In genomic region chr10:27251554-27251953, GRCh38 we compare ENCODE assay signal across 18 cellular contexts. TPM values are rescaled to one million over a fixed set of nuclear protein-coding genes. Genes with fewer than 3 reads are reported as not detected.
DNase-seq lines count a peak whose midpoint lies in the region; ATAC-seq, FAIRE-seq and TF ChIP-seq lines count a peak whose summit lies in the region.
"Had no signal": no experiment of that assay in that cellular context is flagged by ENCODE, and none has a peak within 500 bp of the region (broad histone marks: within the 10 kb centered on the region; RNA-seq: fewer than 3 reads in every experiment).

No MANE protein-coding gene starts in this region.

- intact Hi-C loops in CD8-positive, alpha-beta T cell (cut with DNase I, micrococcal nuclease) = loop anchor here in 1 of 2 experiments (5.0 kb wide), 1 partner anchor 36 kb away; no protein-coding TSS in a partner anchor
- intact Hi-C loops in activated T-helper 2 cell treated with anti-CD3 and anti-CD28 coated beads, Interferon-gamma antibody, Interleukin-2, Interleukin-4, amounts not matched to agents 10 μg/mL and 5 μg/mL and 100 μg/mL, durations not matched to agents 14 hours and 24 hours and 36 hours (cut with micrococcal nuclease) = no loop called here
- intact Hi-C loops in thyroid gland (cut with DNase I) = no loop called here

- TF ChIP-seq EP300 in A549 (IDR thresholded peaks at IDR 0.05) = no peak

- H3K4me3 ChIP-seq in A549 (no peak overlapping the region), thyroid gland (replicated peaks in 1 of 3) (no peak overlapping the region)
- H3K4me3 ChIP-seq in CD8-positive, alpha-beta T cell (ENCODE audit: low read depth, low read length) = no peak overlapping the region
- H3K4me3 ChIP-seq: MG63 had no signal

- H3K4me2 ChIP-seq in A549 = peak overlapping the region; percentile 64; the same call in 1 of the 3 replicates

- no peak for TF ChIP-seq RAD21 in A549 (conservative IDR thresholded peaks at IDR 0.05 in 1 of 2, IDR thresholded peaks at IDR 0.05 in 1 of 2)

- CTCF ChIA-PET in A549 (lab: Yijun Ruan, JAX) = interaction anchor here (1.0 to 3.3 kb wide), 3 partner anchors 9 to 108 kb away, joined by 3 to 11 read pairs (median 9); no protein-coding TSS in a partner anchor
- CTCF ChIA-PET in CD8-positive, alpha-beta T cell (lab: Charles Lee) = interaction anchor here (0.9 to 3.0 kb wide), 9 partner anchors 9 to 109 kb away, joined by 3 to 18 read pairs (median 6); partner anchors contain the start of gene YME1L1

- no peaks in the 10 kb centered on the region for H3K36me3 ChIP-seq in CD8-positive, alpha-beta T cell (ENCODE audit: insufficient read depth, low read length)
- no peaks in the 10 kb centered on the region for H3K36me3 ChIP-seq in thyroid gland
- H3K36me3 ChIP-seq: MG63 had no signal

- DNase-seq in A549 (ENCODE audit: low read depth in 1 of 2, low spot score in 1 of 2) (no peak), mesenteric fat pad (ENCODE audit: low spot score) (peak; percentile 77), thyroid gland (no peak)
- DNase-seq in CD8-positive, alpha-beta T cell = no peak
- DNase-seq in activated T-helper 2 cell treated with anti-CD3 and anti-CD28 coated beads, Interferon-gamma antibody, Interleukin-2, Interleukin-4, amounts not matched to agents 10 μg/mL and 5 μg/mL and 100 μg/mL, durations not matched to agents 14 hours and 24 hours and 36 hours (ENCODE audit: low spot score) = no peak
- DNase-seq: Calu3; CD8-positive, alpha-beta memory T cell; GF-D8; KG1; MG63; NCI-H1417; NCI-H1694; NCI-H2029 treated with DMSO at 0.1 percent for 48 hours; NCI-H2227 treated with DMSO at 0.1 percent for 48 hours; NCI-H526 treated with DMSO at 0.1 percent for 48 hours had no signal

- TF ChIP-seq POLR2A in A549 (IDR thresholded peaks at IDR 0.05; ENCODE audit: low read length) (no peak), thyroid gland (IDR thresholded peaks at IDR 0.05) (no peak)

- H3K27ac ChIP-seq in A549 (peak overlapping the region in 1 of 2 experiments; percentile 91; a peak in 3 of 6 replicates), thyroid gland (no peak overlapping the region)
- no peak overlapping the region for H3K27ac ChIP-seq in CD8-positive, alpha-beta T cell (ENCODE audit: low read depth, low read length)

- H3K9me3 Mint-ChIP-seq in CD8-positive, alpha-beta T cell = no peaks in the 10 kb centered on the region
- H3K9me3 Mint-ChIP-seq in activated T-helper 2 cell treated with anti-CD3 and anti-CD28 coated beads, Interferon-gamma antibody, Interleukin-2, Interleukin-4, amounts not matched to agents 10 μg/mL and 5 μg/mL and 100 μg/mL, durations not matched to agents 14 hours and 24 hours and 36 hours = no peaks in the 10 kb centered on the region
- H3K9me3 Mint-ChIP-seq: CD8-positive, alpha-beta memory T cell had no signal

- peaks cover 6% of the 10 kb centered on the region for H3K4me1 Mint-ChIP-seq in CD8-positive, alpha-beta T cell (ENCODE audit: low read depth)
- H3K4me1 Mint-ChIP-seq in activated T-helper 2 cell treated with anti-CD3 and anti-CD28 coated beads, Interferon-gamma antibody, Interleukin-2, Interleukin-4, amounts not matched to agents 10 μg/mL and 5 μg/mL and 100 μg/mL, durations not matched to agents 14 hours and 24 hours and 36 hours (ENCODE audit: low read depth) = peaks cover 10% of the 10 kb centered on the region

- 85% methylated on average over 14 of the region's 14 CpGs for WGBS in A549 (ENCODE audit: missing lambda C conversion rate)
- 94 to 97% methylated on average over 14 of the region's 14 CpGs for WGBS in thyroid gland, 2 donors

- peak overlapping the region; percentile 15 for H3K4me3 Mint-ChIP-seq in CD8-positive, alpha-beta T cell
- H3K4me3 Mint-ChIP-seq in activated T-helper 2 cell treated with anti-CD3 and anti-CD28 coated beads, Interferon-gamma antibody, Interleukin-2, Interleukin-4, amounts not matched to agents 10 μg/mL and 5 μg/mL and 100 μg/mL, durations not matched to agents 14 hours and 24 hours and 36 hours (ENCODE audit: low read depth) = no peak overlapping the region

- POLR2A ChIA-PET in A549 (lab: Yijun Ruan, JAX) = interaction anchor here (1.0 to 2.0 kb wide), 2 partner anchors 9 to 10 kb away, joined by 3 to 14 read pairs; no protein-coding TSS in a partner anchor
- POLR2A ChIA-PET in CD8-positive, alpha-beta T cell (lab: Charles Lee) = interaction anchor here (1.0 to 3.4 kb wide), 4 partner anchors 9 to 40 kb away, joined by 3 to 30 read pairs (median 4); partner anchors contain the start of gene ACBD5

- H3K27me3 ChIP-seq in CD8-positive, alpha-beta T cell (ENCODE audit: insufficient read depth, low read length) = no peaks in the 10 kb centered on the region
- H3K27me3 ChIP-seq in thyroid gland = no peaks in the 10 kb centered on the region
- H3K27me3 ChIP-seq: MG63 had no signal

- FAIRE-seq in A549 (lab: Jason Lieb, UNC) = no peak
- FAIRE-seq: HTR-8/SVneo had no signal

- H3K27me3 Mint-ChIP-seq in CD8-positive, alpha-beta T cell (ENCODE audit: low read depth) = no peaks in the 10 kb centered on the region
- H3K27me3 Mint-ChIP-seq in activated T-helper 2 cell treated with anti-CD3 and anti-CD28 coated beads, Interferon-gamma antibody, Interleukin-2, Interleukin-4, amounts not matched to agents 10 μg/mL and 5 μg/mL and 100 μg/mL, durations not matched to agents 14 hours and 24 hours and 36 hours (ENCODE audit: low read depth) = no peaks in the 10 kb centered on the region

- H3K9me3 ChIP-seq in A549 = no peaks in the 10 kb centered on the region
- H3K9me3 ChIP-seq in CD8-positive, alpha-beta T cell (ENCODE audit: low read length) = no peaks in the 10 kb centered on the region
- H3K9me3 ChIP-seq in thyroid gland = no peaks in the 10 kb centered on the region
- H3K9me3 ChIP-seq: MG63 had no signal

- no peak overlapping the region for H3K27ac Mint-ChIP-seq in CD8-positive, alpha-beta T cell
- H3K27ac Mint-ChIP-seq in activated T-helper 2 cell treated with anti-CD3 and anti-CD28 coated beads, Interferon-gamma antibody, Interleukin-2, Interleukin-4, amounts not matched to agents 10 μg/mL and 5 μg/mL and 100 μg/mL, durations not matched to agents 14 hours and 24 hours and 36 hours = peak overlapping the region; percentile 52

- H3K36me3 Mint-ChIP-seq in CD8-positive, alpha-beta T cell = no peaks in the 10 kb centered on the region
- no peaks in the 10 kb centered on the region for H3K36me3 Mint-ChIP-seq in activated T-helper 2 cell treated with anti-CD3 and anti-CD28 coated beads, Interferon-gamma antibody, Interleukin-2, Interleukin-4, amounts not matched to agents 10 μg/mL and 5 μg/mL and 100 μg/mL, durations not matched to agents 14 hours and 24 hours and 36 hours (ENCODE audit: low read depth)

- ATAC-seq in A549 (no peak), HG03039 (IDR thresholded peaks at IDR 0.05; ENCODE audit: unreplicated experiment) (no peak), GM21360 (IDR thresholded peaks at IDR 0.05; ENCODE audit: unreplicated experiment) (no peak)
- no peak for ATAC-seq in CD8-positive, alpha-beta T cell

- H3K4me1 ChIP-seq in A549 (no peaks in the 10 kb centered on the region), thyroid gland (no peaks in the 10 kb centered on the region)
- H3K4me1 ChIP-seq in CD8-positive, alpha-beta T cell (ENCODE audit: insufficient read depth, low read length) = peaks cover 11% of the 10 kb centered on the region

- no peak for TF ChIP-seq CTCF in A549 (IDR thresholded peaks at IDR 0.05)
- no peak for TF ChIP-seq CTCF in CD8-positive, alpha-beta T cell (IDR thresholded peaks at IDR 0.05)
- no peak for TF ChIP-seq CTCF in thyroid gland (IDR thresholded peaks at IDR 0.05)

TF ChIP-seq in A549, 52 proteins besides CTCF, POLR2A, EP300 and RAD21:
- no peak for TF ChIP-seq PBX3 (IDR thresholded peaks at IDR 0.05)
- no peak for TF ChIP-seq BHLHE40 (IDR thresholded peaks at IDR 0.05; ENCODE audit: low read depth, low read length)
- no peak for TF ChIP-seq HES2 (IDR thresholded peaks at IDR 0.05)
- TF ChIP-seq HOXA7 (CRISPR knock-in tag; IDR thresholded peaks at IDR 0.05) = no peak
- TF ChIP-seq RFX5 (IDR thresholded peaks at IDR 0.05) = no peak

RNA-seq across cellular contexts. Expression of gene ACBD5, which starts 11.0 kb away (rescaled TPM):
- polyA plus RNA-seq in A549 (2011; rRNA removed) (42.0 and 55.8 TPM in 2 replicates), A549 (2017; fragmentation: RNase III; extraction: RNeasy Plus Mini Kit Qiagen cat#74134 plus additional on column Dnase treatment) (31.6 to 36.8 TPM (median 35.9 TPM) in 3 replicates)
- polyA plus RNA-seq in A549 (2012; cell fraction: cytosol; rRNA removed) = 10.6 and 11.4 TPM in 2 replicates
- polyA plus RNA-seq in A549 (2012; cell fraction: nucleus; rRNA removed) = 4.4 and 6.0 TPM in 2 replicates
- polyA minus RNA-seq in A549 (2011; rRNA and poly(A)+ RNA removed) = 15.4 and 16.0 TPM in 2 replicates
- 10 to 100 TPM; 24.4 to 25.8 TPM for total RNA-seq in CD8-positive, alpha-beta T cell
- 21.5 and 22.8 TPM in 2 replicates for total RNA-seq in activated T-helper 2 cell treated with anti-CD3 and anti-CD28 coated beads, Interferon-gamma antibody, Interleukin-2, Interleukin-4, amounts not matched to agents 10 μg/mL and 5 μg/mL and 100 μg/mL, durations not matched to agents 14 hours and 24 hours and 36 hours
- total RNA-seq in mesenteric fat pad (26.6 TPM), thyroid gland (10 to 100 TPM; 36.5 to 43.5 (median 41.2) TPM)
